8 cellular contexts compared by ENCODE assay signal in the genomic region with DNA sequence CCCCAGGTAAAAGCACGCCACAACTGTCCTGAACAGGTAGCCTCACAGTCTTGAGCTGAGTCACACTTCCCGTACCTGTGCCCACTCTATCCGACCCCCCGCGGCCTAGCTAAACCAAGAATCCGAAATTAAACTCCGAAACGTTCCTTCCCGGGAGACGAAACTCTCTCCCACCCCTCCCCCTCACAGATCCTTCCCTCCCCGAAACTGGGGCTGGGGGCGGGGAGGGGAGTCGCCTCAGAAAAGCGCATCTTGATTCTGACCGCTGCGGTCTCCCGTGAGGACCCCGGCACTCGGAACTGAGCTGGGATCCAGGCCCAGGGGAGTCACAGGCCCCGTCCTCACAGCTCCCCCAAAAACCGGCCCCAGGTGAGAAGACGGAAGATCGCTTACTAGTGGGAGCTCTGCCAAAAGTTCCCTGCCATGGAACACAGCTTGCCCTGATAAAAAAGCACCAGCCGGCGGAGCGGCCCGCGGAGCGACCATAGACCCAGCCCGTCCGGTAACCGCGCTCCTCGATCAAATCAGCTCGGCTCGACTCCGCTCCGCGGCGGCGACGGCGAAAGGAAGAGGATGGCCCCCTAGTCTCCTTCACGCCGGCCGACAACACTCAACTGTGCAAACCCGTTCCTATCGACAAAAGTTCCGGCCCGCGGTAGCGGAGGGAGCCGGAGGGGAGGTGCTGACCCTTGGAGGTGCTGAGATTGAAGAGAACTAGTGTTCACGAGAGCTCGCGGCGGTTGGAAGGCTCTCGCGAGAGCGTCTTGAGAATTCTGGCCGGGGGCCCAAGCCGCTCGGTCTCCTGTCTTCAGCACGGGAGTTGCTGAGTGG. TPM values are rescaled to one million over a fixed set of nuclear protein-coding genes. Genes with fewer than 3 reads are reported as not detected.
DNase-seq lines count a peak whose midpoint lies in the region; ATAC-seq and TF ChIP-seq lines count a peak whose summit lies in the region.

A gene with protein sequence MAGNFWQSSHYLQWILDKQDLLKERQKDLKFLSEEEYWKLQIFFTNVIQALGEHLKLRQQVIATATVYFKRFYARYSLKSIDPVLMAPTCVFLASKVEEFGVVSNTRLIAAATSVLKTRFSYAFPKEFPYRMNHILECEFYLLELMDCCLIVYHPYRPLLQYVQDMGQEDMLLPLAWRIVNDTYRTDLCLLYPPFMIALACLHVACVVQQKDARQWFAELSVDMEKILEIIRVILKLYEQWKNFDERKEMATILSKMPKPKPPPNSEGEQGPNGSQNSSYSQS (minus strand): TSS at position 558 of the 831 bp plus-strand sequence. CDS start 133 bp downstream, at position 425.

- peak; percentile 99 for ATAC-seq in HG03439 (IDR thresholded peaks at IDR 0.05; ENCODE audit: unreplicated experiment)
- peak; percentile 98 for ATAC-seq in left colon

- peak within 1 kb of the TSS; percentile 39 to 81 for H3K27ac ChIP-seq in coronary artery

- peak; percentile 87 for DNase-seq in Ammon's horn (ENCODE audit: low spot score)
- DNase-seq in NCI-H524 (lab: John Stamatoyannopoulos, UW): peak; percentile 95 to 99
- peak; percentile 96 for DNase-seq in activated CD4-positive, alpha-beta T cell treated with anti-CD3 and anti-CD28 coated beads, Interleukin-2, amount 10 ng/mL, durations not matched to agents 24 days and 14 days
- DNase-seq in coronary artery (ENCODE audit: low spot score): peak; percentile 95
- DNase-seq in left colon: peak; percentile 93 to 95
- DNase-seq in stimulated activated CD4-positive, alpha-beta T cell treated with anti-CD3 and anti-CD28 coated beads, Interleukin-1b, Interleukin-23, amount 100 ng/mL, for 48 hours: peak; percentile 96

- H3K27ac Mint-ChIP-seq in activated CD4-positive, alpha-beta T cell treated with anti-CD3 and anti-CD28 coated beads, Interleukin-2, amount 10 ng/mL, durations not matched to agents 24 days and 14 days: peak within 1 kb of the TSS; percentile 93

- peaks cover 8% of the 10 kb centered on the region for H3K36me3 Mint-ChIP-seq in activated CD4-positive, alpha-beta T cell treated with anti-CD3 and anti-CD28 coated beads, Interleukin-2, amount 10 ng/mL, durations not matched to agents 24 days and 14 days (ENCODE audit: low read depth)

- peak within 1 kb of the TSS; percentile 95 for H3K4me3 ChIP-seq in coronary artery

- peak; percentile 93 for TF ChIP-seq POLR2A in GM19193 (IDR thresholded peaks at IDR 0.05; ENCODE audit: extremely low read depth, insufficient read depth, insufficient read length)

- H3K9me3 Mint-ChIP-seq in activated CD4-positive, alpha-beta T cell treated with anti-CD3 and anti-CD28 coated beads, Interleukin-2, amount 10 ng/mL, durations not matched to agents 24 days and 14 days: no peaks in the 10 kb centered on the region

- no peak for TF ChIP-seq CTCF in coronary artery (IDR thresholded peaks at IDR 0.05)

- intact Hi-C loops in activated CD4-positive, alpha-beta T cell treated with anti-CD3 and anti-CD28 coated beads, Interleukin-2, amount 10 ng/mL, durations not matched to agents 24 days and 14 days (cut with micrococcal nuclease): loop anchor here (1.0 to 10.0 kb wide), 6 partner anchors 20 to 621 kb away; a partner anchor contains a TSS
- intact Hi-C loops in left colon (cut with DNase I, micrococcal nuclease): no loop called here

- no peaks in the 10 kb centered on the region for H3K27me3 Mint-ChIP-seq in activated CD4-positive, alpha-beta T cell treated with anti-CD3 and anti-CD28 coated beads, Interleukin-2, amount 10 ng/mL, durations not matched to agents 24 days and 14 days

- H3K4me1 Mint-ChIP-seq in activated CD4-positive, alpha-beta T cell treated with anti-CD3 and anti-CD28 coated beads, Interleukin-2, amount 10 ng/mL, durations not matched to agents 24 days and 14 days: peaks cover 20% of the 10 kb centered on the region

- peak within 1 kb of the TSS; percentile 99 for H3K4me3 Mint-ChIP-seq in activated CD4-positive, alpha-beta T cell treated with anti-CD3 and anti-CD28 coated beads, Interleukin-2, amount 10 ng/mL, durations not matched to agents 24 days and 14 days

RNA-seq across cellular contexts. Expression of the gene that starts here (rescaled TPM):
- 49.6 and 56.0 TPM in 2 replicates for total RNA-seq in activated CD4-positive, alpha-beta T cell treated with anti-CD3 and anti-CD28 coated beads, Interleukin-2, amount 10 ng/mL, durations not matched to agents 24 days and 14 days
- total RNA-seq in left colon: 10 to 100 TPM; 40.9 to 50.0 TPM

Comparison
In these comparisons a context has a peak if more than half of its experiments do, and no peak if none do; other contexts are left out.
1. Peak in every context shown above with its lines: DNase-seq, ATAC-seq, H3K4me3 ChIP-seq and H3K27ac ChIP-seq.